Comparison of ENCODE assay signal across 1 cellular context in the genomic region with DNA sequence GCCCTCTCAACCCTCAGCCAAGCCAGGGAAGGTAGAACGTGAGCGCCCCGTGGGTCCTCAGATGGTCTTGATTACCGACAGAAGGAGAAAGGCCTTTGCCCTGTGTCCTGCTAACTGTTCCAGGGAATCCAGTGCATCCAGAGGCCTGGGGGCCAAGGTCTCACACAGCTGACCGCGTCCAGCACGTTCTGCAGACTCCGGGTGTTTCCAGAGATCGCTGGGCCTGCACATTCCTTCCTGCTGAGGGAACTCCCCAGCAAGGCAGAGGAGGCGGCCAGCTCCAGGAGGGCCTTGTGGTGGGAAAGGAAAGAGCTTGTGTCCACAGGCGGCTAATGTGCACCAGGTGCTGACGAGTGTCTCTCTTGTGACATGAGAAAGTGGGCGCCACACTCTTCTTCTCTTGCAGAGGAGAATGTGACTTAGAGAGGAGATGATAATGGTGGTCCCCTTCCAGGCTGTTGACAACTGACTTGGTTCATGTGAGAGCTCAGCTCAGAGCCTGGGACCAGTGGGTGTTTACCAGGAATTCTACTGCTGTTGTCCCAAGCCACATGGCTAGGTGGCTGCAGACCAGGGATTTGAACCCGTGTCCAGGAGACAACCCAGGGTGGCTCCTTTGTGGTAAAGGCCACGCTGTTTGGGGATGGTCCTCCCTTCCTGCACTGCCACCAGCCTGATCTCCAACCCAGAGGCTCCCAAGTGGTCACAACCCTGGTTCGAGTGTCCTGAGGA.
TF ChIP-seq lines count a peak whose summit lies in the region.

No MANE protein-coding gene starts in this region.

TF ChIP-seq in HepG2, 621 proteins besides CTCF, POLR2A, EP300 and RAD21 (continued from another document and continues in another):
- TF ChIP-seq, protein P1, sequence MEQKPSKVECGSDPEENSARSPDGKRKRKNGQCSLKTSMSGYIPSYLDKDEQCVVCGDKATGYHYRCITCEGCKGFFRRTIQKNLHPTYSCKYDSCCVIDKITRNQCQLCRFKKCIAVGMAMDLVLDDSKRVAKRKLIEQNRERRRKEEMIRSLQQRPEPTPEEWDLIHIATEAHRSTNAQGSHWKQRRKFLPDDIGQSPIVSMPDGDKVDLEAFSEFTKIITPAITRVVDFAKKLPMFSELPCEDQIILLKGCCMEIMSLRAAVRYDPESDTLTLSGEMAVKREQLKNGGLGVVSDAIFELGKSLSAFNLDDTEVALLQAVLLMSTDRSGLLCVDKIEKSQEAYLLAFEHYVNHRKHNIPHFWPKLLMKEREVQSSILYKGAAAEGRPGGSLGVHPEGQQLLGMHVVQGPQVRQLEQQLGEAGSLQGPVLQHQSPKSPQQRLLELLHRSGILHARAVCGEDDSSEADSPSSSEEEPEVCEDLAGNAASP (CRISPR knock-in tag; IDR thresholded peaks at IDR 0.05; ENCODE audit: borderline replicate concordance), result peak; percentile 64; the same call in 1 of the 2 replicates
- TF ChIP-seq, protein P2, sequence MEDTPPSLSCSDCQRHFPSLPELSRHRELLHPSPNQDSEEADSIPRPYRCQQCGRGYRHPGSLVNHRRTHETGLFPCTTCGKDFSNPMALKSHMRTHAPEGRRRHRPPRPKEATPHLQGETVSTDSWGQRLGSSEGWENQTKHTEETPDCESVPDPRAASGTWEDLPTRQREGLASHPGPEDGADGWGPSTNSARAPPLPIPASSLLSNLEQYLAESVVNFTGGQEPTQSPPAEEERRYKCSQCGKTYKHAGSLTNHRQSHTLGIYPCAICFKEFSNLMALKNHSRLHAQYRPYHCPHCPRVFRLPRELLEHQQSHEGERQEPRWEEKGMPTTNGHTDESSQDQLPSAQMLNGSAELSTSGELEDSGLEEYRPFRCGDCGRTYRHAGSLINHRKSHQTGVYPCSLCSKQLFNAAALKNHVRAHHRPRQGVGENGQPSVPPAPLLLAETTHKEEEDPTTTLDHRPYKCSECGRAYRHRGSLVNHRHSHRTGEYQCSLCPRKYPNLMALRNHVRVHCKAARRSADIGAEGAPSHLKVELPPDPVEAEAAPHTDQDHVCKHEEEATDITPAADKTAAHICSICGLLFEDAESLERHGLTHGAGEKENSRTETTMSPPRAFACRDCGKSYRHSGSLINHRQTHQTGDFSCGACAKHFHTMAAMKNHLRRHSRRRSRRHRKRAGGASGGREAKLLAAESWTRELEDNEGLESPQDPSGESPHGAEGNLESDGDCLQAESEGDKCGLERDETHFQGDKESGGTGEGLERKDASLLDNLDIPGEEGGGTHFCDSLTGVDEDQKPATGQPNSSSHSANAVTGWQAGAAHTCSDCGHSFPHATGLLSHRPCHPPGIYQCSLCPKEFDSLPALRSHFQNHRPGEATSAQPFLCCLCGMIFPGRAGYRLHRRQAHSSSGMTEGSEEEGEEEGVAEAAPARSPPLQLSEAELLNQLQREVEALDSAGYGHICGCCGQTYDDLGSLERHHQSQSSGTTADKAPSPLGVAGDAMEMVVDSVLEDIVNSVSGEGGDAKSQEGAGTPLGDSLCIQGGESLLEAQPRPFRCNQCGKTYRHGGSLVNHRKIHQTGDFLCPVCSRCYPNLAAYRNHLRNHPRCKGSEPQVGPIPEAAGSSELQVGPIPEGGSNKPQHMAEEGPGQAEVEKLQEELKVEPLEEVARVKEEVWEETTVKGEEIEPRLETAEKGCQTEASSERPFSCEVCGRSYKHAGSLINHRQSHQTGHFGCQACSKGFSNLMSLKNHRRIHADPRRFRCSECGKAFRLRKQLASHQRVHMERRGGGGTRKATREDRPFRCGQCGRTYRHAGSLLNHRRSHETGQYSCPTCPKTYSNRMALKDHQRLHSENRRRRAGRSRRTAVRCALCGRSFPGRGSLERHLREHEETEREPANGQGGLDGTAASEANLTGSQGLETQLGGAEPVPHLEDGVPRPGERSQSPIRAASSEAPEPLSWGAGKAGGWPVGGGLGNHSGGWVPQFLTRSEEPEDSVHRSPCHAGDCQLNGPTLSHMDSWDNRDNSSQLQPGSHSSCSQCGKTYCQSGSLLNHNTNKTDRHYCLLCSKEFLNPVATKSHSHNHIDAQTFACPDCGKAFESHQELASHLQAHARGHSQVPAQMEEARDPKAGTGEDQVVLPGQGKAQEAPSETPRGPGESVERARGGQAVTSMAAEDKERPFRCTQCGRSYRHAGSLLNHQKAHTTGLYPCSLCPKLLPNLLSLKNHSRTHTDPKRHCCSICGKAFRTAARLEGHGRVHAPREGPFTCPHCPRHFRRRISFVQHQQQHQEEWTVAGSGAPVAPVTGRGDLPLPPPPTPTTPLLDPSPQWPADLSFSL (CRISPR knock-in tag; IDR thresholded peaks at IDR 0.05), result no peak
- TF ChIP-seq, protein P3, sequence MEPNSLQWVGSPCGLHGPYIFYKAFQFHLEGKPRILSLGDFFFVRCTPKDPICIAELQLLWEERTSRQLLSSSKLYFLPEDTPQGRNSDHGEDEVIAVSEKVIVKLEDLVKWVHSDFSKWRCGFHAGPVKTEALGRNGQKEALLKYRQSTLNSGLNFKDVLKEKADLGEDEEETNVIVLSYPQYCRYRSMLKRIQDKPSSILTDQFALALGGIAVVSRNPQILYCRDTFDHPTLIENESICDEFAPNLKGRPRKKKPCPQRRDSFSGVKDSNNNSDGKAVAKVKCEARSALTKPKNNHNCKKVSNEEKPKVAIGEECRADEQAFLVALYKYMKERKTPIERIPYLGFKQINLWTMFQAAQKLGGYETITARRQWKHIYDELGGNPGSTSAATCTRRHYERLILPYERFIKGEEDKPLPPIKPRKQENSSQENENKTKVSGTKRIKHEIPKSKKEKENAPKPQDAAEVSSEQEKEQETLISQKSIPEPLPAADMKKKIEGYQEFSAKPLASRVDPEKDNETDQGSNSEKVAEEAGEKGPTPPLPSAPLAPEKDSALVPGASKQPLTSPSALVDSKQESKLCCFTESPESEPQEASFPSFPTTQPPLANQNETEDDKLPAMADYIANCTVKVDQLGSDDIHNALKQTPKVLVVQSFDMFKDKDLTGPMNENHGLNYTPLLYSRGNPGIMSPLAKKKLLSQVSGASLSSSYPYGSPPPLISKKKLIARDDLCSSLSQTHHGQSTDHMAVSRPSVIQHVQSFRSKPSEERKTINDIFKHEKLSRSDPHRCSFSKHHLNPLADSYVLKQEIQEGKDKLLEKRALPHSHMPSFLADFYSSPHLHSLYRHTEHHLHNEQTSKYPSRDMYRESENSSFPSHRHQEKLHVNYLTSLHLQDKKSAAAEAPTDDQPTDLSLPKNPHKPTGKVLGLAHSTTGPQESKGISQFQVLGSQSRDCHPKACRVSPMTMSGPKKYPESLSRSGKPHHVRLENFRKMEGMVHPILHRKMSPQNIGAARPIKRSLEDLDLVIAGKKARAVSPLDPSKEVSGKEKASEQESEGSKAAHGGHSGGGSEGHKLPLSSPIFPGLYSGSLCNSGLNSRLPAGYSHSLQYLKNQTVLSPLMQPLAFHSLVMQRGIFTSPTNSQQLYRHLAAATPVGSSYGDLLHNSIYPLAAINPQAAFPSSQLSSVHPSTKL (CRISPR knock-in tag; IDR thresholded peaks at IDR 0.05), result peak; percentile 90
- TF ChIP-seq NR3C1 (CRISPR knock-in tag; IDR thresholded peaks at IDR 0.05) (no peak), ZNF292 (CRISPR knock-in tag; IDR thresholded peaks at IDR 0.05; ENCODE audit: borderline replicate concordance, low read depth) (peak; percentile 94), JUND (CRISPR knock-in tag; IDR thresholded peaks at IDR 0.05) (peak; percentile 47; the same call in 1 of the 2 replicates), KAT7 (CRISPR knock-in tag; IDR thresholded peaks at IDR 0.05; ENCODE audit: borderline replicate concordance) (peak; percentile 76; the same call in 1 of the 2 replicates), ELF1 (CRISPR knock-in tag; IDR thresholded peaks at IDR 0.05) (0 out of 2 replicates have a peak, but pooled peaks have one; percentile 41), ZNF501 (CRISPR knock-in tag; IDR thresholded peaks at IDR 0.05) (peak; percentile 87), ZNF788 (CRISPR knock-in tag; IDR thresholded peaks at IDR 0.05; ENCODE audit: borderline replicate concordance) (peak; percentile 91; the same call in 1 of the 2 replicates), NCOA2 (CRISPR knock-in tag; IDR thresholded peaks at IDR 0.05) (peak; percentile 60), HNRNPUL1 (IDR thresholded peaks at IDR 0.05; ENCODE audit: low read depth, low read length) (no peak), ZNF296 (CRISPR knock-in tag; conservative IDR thresholded peaks at IDR 0.05) (peak; percentile 93), CBX1 (IDR thresholded peaks at IDR 0.05; ENCODE audit: low read depth) (peak; percentile 73), FOXO1 (CRISPR knock-in tag; IDR thresholded peaks at IDR 0.05) (peak; percentile 74), ZNF772 (CRISPR knock-in tag; IDR thresholded peaks at IDR 0.05) (peak; percentile 78; the same call in 1 of the 2 replicates), ASH2L (IDR thresholded peaks at IDR 0.05; ENCODE audit: insufficient read length, low read depth, low read length) (peak; percentile 51), ZNF224 (CRISPR knock-in tag; IDR thresholded peaks at IDR 0.05) (0 out of 2 replicates have a peak, but pooled peaks have one; percentile 8), CBX2 (IDR thresholded peaks at IDR 0.05; ENCODE audit: low read depth, low read length) (no peak), CBX2 (CRISPR knock-in tag; IDR thresholded peaks at IDR 0.05; ENCODE audit: low read depth) (peak; percentile 76; the same call in 1 of the 2 replicates), CAMTA2 (CRISPR knock-in tag; IDR thresholded peaks at IDR 0.05; ENCODE audit: borderline replicate concordance) (no peak; the same call in 1 of the 2 replicates), POGZ (CRISPR knock-in tag; IDR thresholded peaks at IDR 0.05) (peak; percentile 85), ZNF557 (CRISPR knock-in tag; IDR thresholded peaks at IDR 0.05) (no peak), PRMT3 (CRISPR knock-in tag; IDR thresholded peaks at IDR 0.05; ENCODE audit: borderline replicate concordance, low read depth) (no peak), ETV5 (CRISPR knock-in tag; IDR thresholded peaks at IDR 0.05; ENCODE audit: borderline replicate concordance) (peak; percentile 79; the same call in 1 of the 2 replicates), KDM5A (IDR thresholded peaks at IDR 0.05; ENCODE audit: borderline replicate concordance, low read length) (no peak), NFYC (CRISPR knock-in tag; IDR thresholded peaks at IDR 0.05) (no peak), ZMYM3 (CRISPR knock-in tag; IDR thresholded peaks at IDR 0.05) (peak; percentile 96), HMG20A (CRISPR knock-in tag; IDR thresholded peaks at IDR 0.05; ENCODE audit: borderline replicate concordance) (peak; percentile 80; the same call in 1 of the 2 replicates), NRL (CRISPR knock-in tag; IDR thresholded peaks at IDR 0.05; ENCODE audit: borderline replicate concordance) (peak; percentile 75), SMARCC2 (IDR thresholded peaks at IDR 0.05) (no peak), ZFP36L1 (CRISPR knock-in tag; IDR thresholded peaks at IDR 0.05) (peak; percentile 78), ZNF460 (CRISPR knock-in tag; IDR thresholded peaks at IDR 0.05; ENCODE audit: borderline replicate concordance) (no peak), ZNF274 (CRISPR knock-in tag; IDR thresholded peaks at IDR 0.05) (peak; percentile 74; the same call in 1 of the 2 replicates), ZNF30 (CRISPR knock-in tag; IDR thresholded peaks at IDR 0.05) (0 out of 2 replicates have a peak, but pooled peaks have one; percentile 64), HIVEP1 (CRISPR knock-in tag; IDR thresholded peaks at IDR 0.05) (peak; percentile 83), MIER2 (CRISPR knock-in tag; IDR thresholded peaks at IDR 0.05) (peak; percentile 83)
- TF ChIP-seq, protein P4, sequence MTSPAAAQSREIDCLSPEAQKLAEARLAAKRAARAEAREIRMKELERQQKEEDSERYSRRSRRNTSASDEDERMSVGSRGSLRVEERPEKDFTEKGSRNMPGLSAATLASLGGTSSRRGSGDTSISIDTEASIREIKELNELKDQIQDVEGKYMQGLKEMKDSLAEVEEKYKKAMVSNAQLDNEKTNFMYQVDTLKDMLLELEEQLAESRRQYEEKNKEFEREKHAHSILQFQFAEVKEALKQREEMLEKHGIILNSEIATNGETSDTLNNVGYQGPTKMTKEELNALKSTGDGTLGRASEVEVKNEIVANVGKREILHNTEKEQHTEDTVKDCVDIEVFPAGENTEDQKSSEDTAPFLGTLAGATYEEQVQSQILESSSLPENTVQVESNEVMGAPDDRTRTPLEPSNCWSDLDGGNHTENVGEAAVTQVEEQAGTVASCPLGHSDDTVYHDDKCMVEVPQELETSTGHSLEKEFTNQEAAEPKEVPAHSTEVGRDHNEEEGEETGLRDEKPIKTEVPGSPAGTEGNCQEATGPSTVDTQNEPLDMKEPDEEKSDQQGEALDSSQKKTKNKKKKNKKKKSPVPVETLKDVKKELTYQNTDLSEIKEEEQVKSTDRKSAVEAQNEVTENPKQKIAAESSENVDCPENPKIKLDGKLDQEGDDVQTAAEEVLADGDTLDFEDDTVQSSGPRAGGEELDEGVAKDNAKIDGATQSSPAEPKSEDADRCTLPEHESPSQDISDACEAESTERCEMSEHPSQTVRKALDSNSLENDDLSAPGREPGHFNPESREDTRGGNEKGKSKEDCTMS (CRISPR knock-in tag; conservative IDR thresholded peaks at IDR 0.05), result no peak
- TF ChIP-seq, protein P5, sequence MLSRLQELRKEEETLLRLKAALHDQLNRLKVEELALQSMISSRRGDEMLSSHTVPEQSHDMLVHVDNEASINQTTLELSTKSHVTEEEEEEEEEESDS (CRISPR knock-in tag; IDR thresholded peaks at IDR 0.05; ENCODE audit: borderline replicate concordance), result peak; percentile 7; the same call in 1 of the 2 replicates
- TF ChIP-seq, protein P6, sequence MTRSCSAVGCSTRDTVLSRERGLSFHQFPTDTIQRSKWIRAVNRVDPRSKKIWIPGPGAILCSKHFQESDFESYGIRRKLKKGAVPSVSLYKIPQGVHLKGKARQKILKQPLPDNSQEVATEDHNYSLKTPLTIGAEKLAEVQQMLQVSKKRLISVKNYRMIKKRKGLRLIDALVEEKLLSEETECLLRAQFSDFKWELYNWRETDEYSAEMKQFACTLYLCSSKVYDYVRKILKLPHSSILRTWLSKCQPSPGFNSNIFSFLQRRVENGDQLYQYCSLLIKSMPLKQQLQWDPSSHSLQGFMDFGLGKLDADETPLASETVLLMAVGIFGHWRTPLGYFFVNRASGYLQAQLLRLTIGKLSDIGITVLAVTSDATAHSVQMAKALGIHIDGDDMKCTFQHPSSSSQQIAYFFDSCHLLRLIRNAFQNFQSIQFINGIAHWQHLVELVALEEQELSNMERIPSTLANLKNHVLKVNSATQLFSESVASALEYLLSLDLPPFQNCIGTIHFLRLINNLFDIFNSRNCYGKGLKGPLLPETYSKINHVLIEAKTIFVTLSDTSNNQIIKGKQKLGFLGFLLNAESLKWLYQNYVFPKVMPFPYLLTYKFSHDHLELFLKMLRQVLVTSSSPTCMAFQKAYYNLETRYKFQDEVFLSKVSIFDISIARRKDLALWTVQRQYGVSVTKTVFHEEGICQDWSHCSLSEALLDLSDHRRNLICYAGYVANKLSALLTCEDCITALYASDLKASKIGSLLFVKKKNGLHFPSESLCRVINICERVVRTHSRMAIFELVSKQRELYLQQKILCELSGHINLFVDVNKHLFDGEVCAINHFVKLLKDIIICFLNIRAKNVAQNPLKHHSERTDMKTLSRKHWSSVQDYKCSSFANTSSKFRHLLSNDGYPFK (CRISPR knock-in tag; IDR thresholded peaks at IDR 0.05; ENCODE audit: borderline replicate concordance), result peak; percentile 55; the same call in 1 of the 2 replicates
- TF ChIP-seq, protein P7, sequence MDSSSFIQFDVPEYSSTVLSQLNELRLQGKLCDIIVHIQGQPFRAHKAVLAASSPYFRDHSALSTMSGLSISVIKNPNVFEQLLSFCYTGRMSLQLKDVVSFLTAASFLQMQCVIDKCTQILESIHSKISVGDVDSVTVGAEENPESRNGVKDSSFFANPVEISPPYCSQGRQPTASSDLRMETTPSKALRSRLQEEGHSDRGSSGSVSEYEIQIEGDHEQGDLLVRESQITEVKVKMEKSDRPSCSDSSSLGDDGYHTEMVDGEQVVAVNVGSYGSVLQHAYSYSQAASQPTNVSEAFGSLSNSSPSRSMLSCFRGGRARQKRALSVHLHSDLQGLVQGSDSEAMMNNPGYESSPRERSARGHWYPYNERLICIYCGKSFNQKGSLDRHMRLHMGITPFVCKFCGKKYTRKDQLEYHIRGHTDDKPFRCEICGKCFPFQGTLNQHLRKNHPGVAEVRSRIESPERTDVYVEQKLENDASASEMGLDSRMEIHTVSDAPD (CRISPR knock-in tag; IDR thresholded peaks at IDR 0.05), result peak; percentile 35; the same call in 1 of the 2 replicates
